9 cellular contexts compared by ENCODE assay signal in genomic region chrX:49291615-49292337, GRCh38. TPM values are rescaled to one million over a fixed set of nuclear protein-coding genes. Genes with fewer than 3 reads are reported as not detected.
DNase-seq lines count a peak whose midpoint lies in the region; ATAC-seq, FAIRE-seq and TF ChIP-seq lines count a peak whose summit lies in the region.
"Had no signal": no experiment of that assay in that cellular context is flagged by ENCODE, and none has a peak within 500 bp of the region (broad histone marks: within the 10 kb centered on the region; RNA-seq: fewer than 3 reads in every experiment).

No MANE protein-coding gene starts in this region.

- no peak overlapping the region for H3K4me3 ChIP-seq in astrocyte of the cerebellum (ENCODE audit: low read depth, low read length)

- ATAC-seq in T-helper 17 cell, result peak; percentile 70

- in situ Hi-C loops in KBM-7 (cut with MboI; ENCODE audit: low pct_unique_long_range_greater_than_20kb, low sequenced_read_pairs), result no loop called here
- in situ Hi-C loops in astrocyte of the cerebellum (cut with HindIII; ENCODE audit: low sequenced_read_pairs), result no loop called here

- H3K27ac Mint-ChIP-seq in T-helper 17 cell (peak overlapping the region; percentile 92), immature natural killer cell (no peak overlapping the region)

- TF ChIP-seq POLR2A in GM12892 (IDR thresholded peaks at IDR 0.05; ENCODE audit: low read depth, low read length), result no peak

- H3K4me1 Mint-ChIP-seq in T-helper 17 cell (peaks cover 12% of the 10 kb centered on the region), immature natural killer cell (peaks cover 14 to 24% of the 10 kb centered on the region in 2 donors)

- H3K4me3 Mint-ChIP-seq in T-helper 17 cell, result no peak overlapping the region
- H3K4me3 Mint-ChIP-seq in immature natural killer cell, result no peak overlapping the region

- H3K9me3 ChIP-seq in T-helper 17 cell (ENCODE audit: control insufficient read depth, low read length, poor library complexity, severe bottlenecking), result no peaks in the 10 kb centered on the region

- H3K36me3 Mint-ChIP-seq in T-helper 17 cell (ENCODE audit: low read depth) (no peaks in the 10 kb centered on the region), immature natural killer cell (no peaks in the 10 kb centered on the region)

- peak; percentile 1 for DNase-seq in NCI-H2171 treated with DMSO at 0.1 percent for 48 hours (lab: John Stamatoyannopoulos, UW)
- DNase-seq in NCI-H2171 (lab: John Stamatoyannopoulos, UW), result no peak
- DNase-seq in KBM-7, result peak; percentile 75
- DNase-seq in T-helper 17 cell, result peak; percentile 37 to 56 (median 39)
- DNase-seq in astrocyte of the cerebellum (ENCODE audit: low read depth), result peak; percentile 22
- peak; percentile 40 to 50 (median 48) for DNase-seq in immature natural killer cell
- DNase-seq in stimulated activated CD4-positive, alpha-beta T cell treated with anti-CD3 and anti-CD28 coated beads, Interleukin-1b, Interleukin-23, amount 100 ng/mL, for 48 hours, result peak; percentile 71
- no peak for DNase-seq in GM12892 (ENCODE audit: insufficient read length)

- peak; percentile 59 for TF ChIP-seq CTCF in astrocyte of the cerebellum (IDR thresholded peaks at IDR 0.05; ENCODE audit: low read depth, low read length, missing control alignments)

- no peaks in the 10 kb centered on the region for H3K9me3 Mint-ChIP-seq in immature natural killer cell

- H3K27me3 Mint-ChIP-seq in T-helper 17 cell, result no peaks in the 10 kb centered on the region
- H3K27me3 Mint-ChIP-seq in immature natural killer cell (ENCODE audit: low read depth in 3 of 3), result peaks cover 2 to 18% (median 3%) of the 10 kb centered on the region in 3 donors

- no peak for FAIRE-seq in GM12892 (lab: Jason Lieb, UNC)
- FAIRE-seq: G401.6 had no signal

RNA-seq across cellular contexts. Expression of gene GAGE10, which starts 11.7 kb away (rescaled TPM):
- total RNA-seq in T-helper 17 cell, result not detected
- polyA plus RNA-seq in immature natural killer cell, result not detected
- not detected for polyA plus RNA-seq in GM12892 (2012; ENCODE audit: missing spikeins)

RNA-seq across cellular contexts. Expression of gene PPP1R3F, which starts 22.2 kb away (rescaled TPM):
- 10 to 100 TPM in 1 of 2 donors, 1 to 10 TPM in 1; 8.3 to 10.8 TPM for total RNA-seq in T-helper 17 cell
- polyA plus RNA-seq in immature natural killer cell, result 1 to 10 TPM; 1.9 to 3.4 (median 2.1) TPM
- polyA plus RNA-seq in GM12892 (2012; ENCODE audit: missing spikeins), result 0.74 TPM

RNA-seq across cellular contexts. Expression of gene FOXP3, which starts 27.3 kb away (rescaled TPM):
- 10 to 100 TPM; 16.1 to 19.1 TPM for total RNA-seq in T-helper 17 cell
- under 1 TPM in 2 of 3 donors, not detected in 1; 0.08 to 0.13 TPM for polyA plus RNA-seq in immature natural killer cell
- not detected for polyA plus RNA-seq in GM12892 (2012; ENCODE audit: missing spikeins)

RNA-seq across cellular contexts. Expression of gene GAGE12J, which starts 30.1 kb away (rescaled TPM):
- total RNA-seq in T-helper 17 cell, result not detected
- not detected for polyA plus RNA-seq in immature natural killer cell
- 0.76 TPM for polyA plus RNA-seq in GM12892 (2012; ENCODE audit: missing spikeins)

RNA-seq across cellular contexts. Expression of gene GAGE13, which starts 39.6 kb away (rescaled TPM):
- not detected for total RNA-seq in T-helper 17 cell
- polyA plus RNA-seq in immature natural killer cell, result not detected
- polyA plus RNA-seq in GM12892 (2012; ENCODE audit: missing spikeins), result not detected

Comparison
In these comparisons a context has a peak if more than half of its experiments do, and no peak if none do; other contexts are left out.
1. DNase-seq: peak in NCI-H2171 treated with DMSO at 0.1 percent for 48 hours (single experiment), KBM-7 (single experiment), T-helper 17 cell (3 of 3), astrocyte of the cerebellum (single experiment), immature natural killer cell (3 of 3) and stimulated activated CD4-positive, alpha-beta T cell treated with anti-CD3 and anti-CD28 coated beads, Interleukin-1b, Interleukin-23, amount 100 ng/mL, for 48 hours (single experiment); none in NCI-H2171 (single experiment) and GM12892 (single experiment).